Comparison of ENCODE assay signal across 8 cellular contexts in the genomic region with DNA sequence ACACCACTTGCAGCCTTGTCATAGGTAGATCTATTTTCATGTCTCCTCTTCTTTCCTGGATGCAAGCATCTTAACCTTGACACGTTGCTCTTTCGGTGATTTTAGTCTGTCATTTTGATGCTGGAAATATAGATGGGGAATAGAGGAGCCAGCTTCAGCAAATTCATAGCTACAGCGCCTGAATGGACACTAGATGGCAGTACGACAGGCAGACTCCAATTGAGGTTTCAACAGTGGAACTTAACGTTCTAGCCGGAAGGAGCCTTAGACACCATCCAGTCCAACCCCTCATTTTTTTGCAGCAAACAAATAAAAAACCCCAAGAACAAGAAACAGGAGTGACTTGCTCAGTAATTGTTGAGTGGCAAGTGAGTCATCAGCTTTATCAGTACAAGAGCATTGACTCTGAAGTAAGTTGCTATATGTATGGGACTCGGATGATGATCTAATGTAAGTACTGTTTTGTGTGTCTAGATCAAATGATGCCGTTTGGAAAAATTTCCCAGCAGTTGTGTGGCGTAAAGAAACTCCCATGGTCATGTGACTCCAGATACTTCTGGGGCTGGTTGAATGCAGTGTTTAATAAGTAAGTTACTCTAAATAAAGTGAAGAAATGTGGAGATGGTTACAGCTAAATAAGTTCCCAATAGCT. TPM values are rescaled to one million over a fixed set of nuclear protein-coding genes. Genes with fewer than 3 reads are reported as not detected.
DNase-seq lines count a peak whose midpoint lies in the region; ATAC-seq and TF ChIP-seq lines count a peak whose summit lies in the region.

No MANE protein-coding gene starts in this region.

- peaks cover 18% of the 10 kb centered on the region for H3K36me3 ChIP-seq in PC-9 (ENCODE audit: low read depth)
- peaks cover 22% of the 10 kb centered on the region for H3K36me3 ChIP-seq in neutrophil
- no peaks in the 10 kb centered on the region for H3K36me3 ChIP-seq in thoracic aorta

- ATAC-seq in GM21717 (IDR thresholded peaks at IDR 0.05; ENCODE audit: unreplicated experiment) = peak; percentile 84
- peak; percentile 96 for ATAC-seq in activated T-cell treated with anti-CD3 and anti-CD28 coated beads, Interleukin-2, amount 50 U/mL, for 72 hours (replicated peaks in 1 of 2)
- peak; percentile 94 for ATAC-seq in thoracic aorta (ENCODE audit: insufficient number of reproducible peaks, low FRiP score, low read depth)

- peaks cover 18% of the 10 kb centered on the region; the same call in 1 of the 2 replicates for H3F3A ChIP-seq in PC-9 (ENCODE audit: insufficient read depth, low read depth)

- peak; percentile 82 for TF ChIP-seq CTCF in PC-9 (conservative IDR thresholded peaks at IDR 0.05)
- peak; percentile 64 for TF ChIP-seq CTCF in neutrophil (IDR thresholded peaks at IDR 0.05)
- TF ChIP-seq CTCF in thoracic aorta (IDR thresholded peaks at IDR 0.05) = peak; percentile 87

- H3K4me2 ChIP-seq in PC-9 = peak overlapping the region; percentile 22

- BruUV-seq in PC-9 (replicated peaks; lab: Mats Ljungman, UMichigan) = no TSS peak

- peak overlapping the region; percentile 82 for H3K27ac ChIP-seq in PC-9
- H3K27ac ChIP-seq in neutrophil = no peak overlapping the region
- peak overlapping the region; percentile 60 to 75 for H3K27ac ChIP-seq in thoracic aorta

- H3K4me3 ChIP-seq in PC-9 (no peak overlapping the region), neutrophil (ENCODE audit: low read depth in 1 of 2, low read length in 1 of 2) (no peak overlapping the region), thoracic aorta (peak overlapping the region; percentile 59)

- H3K27me3 ChIP-seq in PC-9 (ENCODE audit: insufficient read depth, low read depth) (no peaks in the 10 kb centered on the region), neutrophil (no peaks in the 10 kb centered on the region), thoracic aorta (replicated peaks; ENCODE audit: insufficient read depth) (no peaks in the 10 kb centered on the region)

- POLR2A ChIA-PET in PC-9 (lab: Charles Lee; ENCODE audit: unreplicated experiment) = no interaction called here

- no peaks in the 10 kb centered on the region for H3K27me3 Mint-ChIP-seq in activated T-cell treated with anti-CD3 and anti-CD28 coated beads, Interleukin-2, amount 50 U/mL, for 72 hours (ENCODE audit: low read depth)

- H3K4me1 ChIP-seq in PC-9 (replicated peaks; ENCODE audit: insufficient read depth) (peaks cover 31% of the 10 kb centered on the region), neutrophil (ENCODE audit: control insufficient read depth in 1 of 2, insufficient read depth in 1 of 2, low read depth in 1 of 2, low read length in 1 of 2) (peaks cover 7 to 11% of the 10 kb centered on the region in 2 experiments), thoracic aorta (ENCODE audit: control insufficient read depth in 1 of 2, low read depth in 2 of 2) (peaks cover 0 to 15% of the 10 kb centered on the region in 2 donors)

- H3K9me3 Mint-ChIP-seq in activated T-cell treated with anti-CD3 and anti-CD28 coated beads, Interleukin-2, amount 50 U/mL, for 72 hours = peaks cover 0 to 1% of the 10 kb centered on the region in 2 donors

- peaks cover 7% of the 10 kb centered on the region; the same call in 1 of the 2 replicates for H4K20me1 ChIP-seq in PC-9 (ENCODE audit: insufficient read depth)

- in situ Hi-C loops in KBM-7 (cut with MboI; ENCODE audit: low pct_unique_long_range_greater_than_20kb, low sequenced_read_pairs) = no loop called here

- no peak overlapping the region for H2AFZ ChIP-seq in PC-9

- H3K9me3 ChIP-seq in PC-9 (ENCODE audit: insufficient read depth, low read depth) = no peaks in the 10 kb centered on the region
- H3K9me3 ChIP-seq in neutrophil = no peaks in the 10 kb centered on the region
- no peaks in the 10 kb centered on the region for H3K9me3 ChIP-seq in thoracic aorta

- H3K79me2 ChIP-seq in PC-9 (ENCODE audit: low read depth) = peaks cover 12% of the 10 kb centered on the region

- CTCF ChIA-PET in PC-9 (lab: Charles Lee) = interaction anchor here (1.0 to 1.2 kb wide), 2 partner anchors 10 to 452 kb away, joined by 5 to 6 read pairs; no protein-coding TSS in a partner anchor

- H3K4me1 Mint-ChIP-seq in activated T-cell treated with anti-CD3 and anti-CD28 coated beads, Interleukin-2, amount 50 U/mL, for 72 hours (ENCODE audit: low read depth) = peaks cover 9% of the 10 kb centered on the region

- H3K36me3 Mint-ChIP-seq in activated T-cell treated with anti-CD3 and anti-CD28 coated beads, Interleukin-2, amount 50 U/mL, for 72 hours (ENCODE audit: insufficient read depth in 2 of 2) = peaks cover 2 to 6% of the 10 kb centered on the region in 2 donors

- H3K4me3 Mint-ChIP-seq in activated T-cell treated with anti-CD3 and anti-CD28 coated beads, Interleukin-2, amount 50 U/mL, for 72 hours = no peak overlapping the region

- no peaks in the 10 kb centered on the region for H3K9me2 ChIP-seq in PC-9 (ENCODE audit: insufficient read depth)

- intact Hi-C loops in PC-9 (cut with micrococcal nuclease; ENCODE audit: unreplicated experiment) = loop anchor here (1.0 to 10.0 kb wide), 5 partner anchors 104 to 539 kb away; a partner anchor contains a TSS

- no peak overlapping the region for H3K27ac Mint-ChIP-seq in activated T-cell treated with anti-CD3 and anti-CD28 coated beads, Interleukin-2, amount 50 U/mL, for 72 hours

- DNase-seq in Daoy (ENCODE audit: low read depth) (peak; percentile 92), KBM-7 (peak; percentile 84), PC-9 (peak; percentile 66 to 99), fibroblast of peridontal ligament (ENCODE audit: extremely low read depth) (peak; percentile 94), thoracic aorta (ENCODE audit: low spot score) (no peak)
- DNase-seq in activated T-cell treated with anti-CD3 and anti-CD28 coated beads, Interleukin-2, amount 50 U/mL, for 72 hours = peak; percentile 70 to 75

RNA-seq across cellular contexts. Expression of a gene that starts 9.0 kb away (rescaled TPM):
- 28.7 and 33.3 TPM in 2 replicates for total RNA-seq in Daoy (2014; rRNA removed; shearing (Covaris generic))
- total RNA-seq in PC-9 (2021) = 15.4 and 18.5 TPM in 2 replicates
- 10 to 100 TPM; 18.2 to 18.9 TPM for total RNA-seq in activated T-cell treated with anti-CD3 and anti-CD28 coated beads, Interleukin-2, amount 50 U/mL, for 72 hours
- total RNA-seq in thoracic aorta = 10 to 100 TPM in 1 of 2 donors, 1 to 10 TPM in 1; 5.6 to 12.3 TPM

RNA-seq across cellular contexts. Expression of a gene that starts 9.1 kb away (rescaled TPM):
- 17.6 and 18.2 TPM in 2 replicates for total RNA-seq in Daoy (2014; rRNA removed; shearing (Covaris generic))
- 15.5 and 18.6 TPM in 2 replicates for total RNA-seq in PC-9 (2021)
- 10 to 100 TPM; 11.2 to 18.2 TPM for total RNA-seq in activated T-cell treated with anti-CD3 and anti-CD28 coated beads, Interleukin-2, amount 50 U/mL, for 72 hours
- 1 to 10 TPM; 1.5 to 3.7 TPM for total RNA-seq in thoracic aorta
